In genomic region chr19:3361384-3362216, GRCh38 we compare ENCODE assay signal across 1 cellular context.
TF ChIP-seq lines count a peak whose summit lies in the region.

No MANE protein-coding gene starts in this region.

TF ChIP-seq in K562, 482 proteins besides CTCF, POLR2A, EP300 and RAD21 (continued from another document and continues in another):
- TF ChIP-seq SP2 (IDR thresholded peaks at IDR 0.05; ENCODE audit: extremely low read depth, low read depth, low read length, poor library complexity, severe bottlenecking), result no peak
- no peak for TF ChIP-seq ZNF444 (CRISPR knock-in tag; IDR thresholded peaks at IDR 0.05)
- no peak for TF ChIP-seq SMAD3 (CRISPR knock-in tag; conservative IDR thresholded peaks at IDR 0.05)
- TF ChIP-seq, protein P1, sequence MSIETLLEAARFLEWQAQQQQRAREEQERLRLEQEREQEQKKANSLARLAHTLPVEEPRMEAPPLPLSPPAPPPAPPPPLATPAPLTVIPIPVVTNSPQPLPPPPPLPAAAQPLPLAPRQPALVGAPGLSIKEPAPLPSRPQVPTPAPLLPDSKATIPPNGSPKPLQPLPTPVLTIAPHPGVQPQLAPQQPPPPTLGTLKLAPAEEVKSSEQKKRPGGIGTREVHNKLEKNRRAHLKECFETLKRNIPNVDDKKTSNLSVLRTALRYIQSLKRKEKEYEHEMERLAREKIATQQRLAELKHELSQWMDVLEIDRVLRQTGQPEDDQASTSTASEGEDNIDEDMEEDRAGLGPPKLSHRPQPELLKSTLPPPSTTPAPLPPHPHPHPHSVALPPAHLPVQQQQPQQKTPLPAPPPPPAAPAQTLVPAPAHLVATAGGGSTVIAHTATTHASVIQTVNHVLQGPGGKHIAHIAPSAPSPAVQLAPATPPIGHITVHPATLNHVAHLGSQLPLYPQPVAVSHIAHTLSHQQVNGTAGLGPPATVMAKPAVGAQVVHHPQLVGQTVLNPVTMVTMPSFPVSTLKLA (conservative IDR thresholded peaks at IDR 0.05), result peak; percentile 54 to 73; a peak in 3 of 4 replicates
- TF ChIP-seq, protein P2, sequence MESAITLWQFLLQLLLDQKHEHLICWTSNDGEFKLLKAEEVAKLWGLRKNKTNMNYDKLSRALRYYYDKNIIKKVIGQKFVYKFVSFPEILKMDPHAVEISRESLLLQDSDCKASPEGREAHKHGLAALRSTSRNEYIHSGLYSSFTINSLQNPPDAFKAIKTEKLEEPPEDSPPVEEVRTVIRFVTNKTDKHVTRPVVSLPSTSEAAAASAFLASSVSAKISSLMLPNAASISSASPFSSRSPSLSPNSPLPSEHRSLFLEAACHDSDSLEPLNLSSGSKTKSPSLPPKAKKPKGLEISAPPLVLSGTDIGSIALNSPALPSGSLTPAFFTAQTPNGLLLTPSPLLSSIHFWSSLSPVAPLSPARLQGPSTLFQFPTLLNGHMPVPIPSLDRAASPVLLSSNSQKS (CRISPR knock-in tag; IDR thresholded peaks at IDR 0.05), result no peak
- TF ChIP-seq GTF2F1 (IDR thresholded peaks at IDR 0.05; ENCODE audit: low read depth, low read length), result no peak
- no peak for TF ChIP-seq ZFX (CRISPR knock-in tag; IDR thresholded peaks at IDR 0.05)
- TF ChIP-seq BHLHE40 (IDR thresholded peaks at IDR 0.05; ENCODE audit: low read length), result peak; percentile 56
- TF ChIP-seq ZNF699 (CRISPR knock-in tag; IDR thresholded peaks at IDR 0.05; ENCODE audit: insufficient replicate concordance), result no peak
- no peak for TF ChIP-seq CHD4 (IDR thresholded peaks at IDR 0.05; ENCODE audit: insufficient read depth, insufficient replicate concordance, low read depth, low read length, poor library complexity, severe bottlenecking)
- no peak for TF ChIP-seq ZNF140 (CRISPR knock-in tag; IDR thresholded peaks at IDR 0.05)
- no peak for TF ChIP-seq ZNF584 (CRISPR knock-in tag; IDR thresholded peaks at IDR 0.05; ENCODE audit: low read depth)
- TF ChIP-seq ZNF75A (CRISPR knock-in tag; IDR thresholded peaks at IDR 0.05), result no peak
- no peak for TF ChIP-seq HIVEP1 (CRISPR knock-in tag; IDR thresholded peaks at IDR 0.05)
- TF ChIP-seq SRSF9 (IDR thresholded peaks at IDR 0.05; ENCODE audit: borderline replicate concordance, low read depth, low read length), result no peak
- no peak for TF ChIP-seq KAT8 (IDR thresholded peaks at IDR 0.05; ENCODE audit: low read depth)
- TF ChIP-seq, protein P3, sequence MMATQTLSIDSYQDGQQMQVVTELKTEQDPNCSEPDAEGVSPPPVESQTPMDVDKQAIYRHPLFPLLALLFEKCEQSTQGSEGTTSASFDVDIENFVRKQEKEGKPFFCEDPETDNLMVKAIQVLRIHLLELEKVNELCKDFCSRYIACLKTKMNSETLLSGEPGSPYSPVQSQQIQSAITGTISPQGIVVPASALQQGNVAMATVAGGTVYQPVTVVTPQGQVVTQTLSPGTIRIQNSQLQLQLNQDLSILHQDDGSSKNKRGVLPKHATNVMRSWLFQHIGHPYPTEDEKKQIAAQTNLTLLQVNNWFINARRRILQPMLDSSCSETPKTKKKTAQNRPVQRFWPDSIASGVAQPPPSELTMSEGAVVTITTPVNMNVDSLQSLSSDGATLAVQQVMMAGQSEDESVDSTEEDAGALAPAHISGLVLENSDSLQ (IDR thresholded peaks at IDR 0.05), result no peak
- peak; percentile 53; the same call in 1 of the 2 replicates for TF ChIP-seq MAX (CRISPR knock-in tag; IDR thresholded peaks at IDR 0.05)
- no peak for TF ChIP-seq FIP1L1 (IDR thresholded peaks at IDR 0.05; ENCODE audit: low read depth, low read length, poor library complexity, severe bottlenecking)
- no peak for TF ChIP-seq SIX5 (IDR thresholded peaks at IDR 0.05; ENCODE audit: borderline replicate concordance in 1 of 2, insufficient read depth in 1 of 2, low read depth in 1 of 2, low read length in 2 of 2)
- peak; percentile 13; the same call in 1 of the 2 replicates for TF ChIP-seq SIN3B (IDR thresholded peaks at IDR 0.05; ENCODE audit: low read depth)
- TF ChIP-seq ZNF212 (CRISPR knock-in tag; IDR thresholded peaks at IDR 0.05), result no peak
- no peak for TF ChIP-seq ZNF347 (CRISPR knock-in tag; IDR thresholded peaks at IDR 0.05; ENCODE audit: low read depth)
- peak; percentile 79 for TF ChIP-seq EGR1 (conservative IDR thresholded peaks at IDR 0.05)
- TF ChIP-seq, protein P4, sequence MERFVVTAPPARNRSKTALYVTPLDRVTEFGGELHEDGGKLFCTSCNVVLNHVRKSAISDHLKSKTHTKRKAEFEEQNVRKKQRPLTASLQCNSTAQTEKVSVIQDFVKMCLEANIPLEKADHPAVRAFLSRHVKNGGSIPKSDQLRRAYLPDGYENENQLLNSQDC (CRISPR knock-in tag; IDR thresholded peaks at IDR 0.05), result no peak
- TF ChIP-seq FOXP1 (CRISPR knock-in tag; IDR thresholded peaks at IDR 0.05), result no peak
- TF ChIP-seq, protein P5, sequence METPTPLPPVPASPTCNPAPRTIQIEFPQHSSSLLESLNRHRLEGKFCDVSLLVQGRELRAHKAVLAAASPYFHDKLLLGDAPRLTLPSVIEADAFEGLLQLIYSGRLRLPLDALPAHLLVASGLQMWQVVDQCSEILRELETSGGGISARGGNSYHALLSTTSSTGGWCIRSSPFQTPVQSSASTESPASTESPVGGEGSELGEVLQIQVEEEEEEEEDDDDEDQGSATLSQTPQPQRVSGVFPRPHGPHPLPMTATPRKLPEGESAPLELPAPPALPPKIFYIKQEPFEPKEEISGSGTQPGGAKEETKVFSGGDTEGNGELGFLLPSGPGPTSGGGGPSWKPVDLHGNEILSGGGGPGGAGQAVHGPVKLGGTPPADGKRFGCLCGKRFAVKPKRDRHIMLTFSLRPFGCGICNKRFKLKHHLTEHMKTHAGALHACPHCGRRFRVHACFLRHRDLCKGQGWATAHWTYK (CRISPR knock-in tag; IDR thresholded peaks at IDR 0.05), result no peak
- TF ChIP-seq CC2D1A (IDR thresholded peaks at IDR 0.05), result no peak
- TF ChIP-seq ZNF224 (CRISPR knock-in tag; IDR thresholded peaks at IDR 0.05), result no peak
- no peak for TF ChIP-seq FOXK2 (conservative IDR thresholded peaks at IDR 0.05 in 1 of 2, IDR thresholded peaks at IDR 0.05 in 1 of 2; ENCODE audit: low read depth in 2 of 2)
- TF ChIP-seq NEUROD1 (IDR thresholded peaks at IDR 0.05; ENCODE audit: borderline replicate concordance, low read depth, low read length, partially characterized antibody), result no peak
- no peak for TF ChIP-seq ZSCAN32 (CRISPR knock-in tag; IDR thresholded peaks at IDR 0.05)
- TF ChIP-seq ZFPM2 (CRISPR knock-in tag; IDR thresholded peaks at IDR 0.05), result no peak
- TF ChIP-seq MIER1 (IDR thresholded peaks at IDR 0.05; ENCODE audit: low read depth), result no peak
- TF ChIP-seq ZC3H8 (IDR thresholded peaks at IDR 0.05), result no peak
- no peak for TF ChIP-seq ZNF282 (CRISPR knock-in tag; IDR thresholded peaks at IDR 0.05)
- no peak for TF ChIP-seq ZSCAN29 (IDR thresholded peaks at IDR 0.05)
- 0 out of 4 replicates have a peak, but pooled peaks of 1 of the 2 experiments have one; percentile 13 for TF ChIP-seq ARNT (IDR thresholded peaks at IDR 0.05)
- TF ChIP-seq GTF2A2 (tag; IDR thresholded peaks at IDR 0.05), result no peak
- TF ChIP-seq TAF15 (IDR thresholded peaks at IDR 0.05; ENCODE audit: low read depth, low read length), result no peak
- TF ChIP-seq ZNF785 (CRISPR knock-in tag; IDR thresholded peaks at IDR 0.05), result no peak
- 0 out of 4 replicates have a peak, but pooled peaks of 1 of the 2 experiments have one; percentile 43 for TF ChIP-seq RCOR1 (IDR thresholded peaks at IDR 0.05; ENCODE audit: borderline replicate concordance in 1 of 2, low read depth in 2 of 2, low read length in 2 of 2)
- TF ChIP-seq KLF1 (tag; IDR thresholded peaks at IDR 0.05), result no peak
- 0 out of 2 replicates have a peak, but pooled peaks have one; percentile 8 for TF ChIP-seq HDGF (IDR thresholded peaks at IDR 0.05)
- TF ChIP-seq ZNF512 (tag; IDR thresholded peaks at IDR 0.05), result no peak
- TF ChIP-seq GMEB1 (CRISPR knock-in tag; IDR thresholded peaks at IDR 0.05), result no peak
- TF ChIP-seq FOXJ3 (CRISPR knock-in tag; IDR thresholded peaks at IDR 0.05), result no peak
- no peak for TF ChIP-seq FOXA1 (IDR thresholded peaks at IDR 0.05; ENCODE audit: borderline replicate concordance)
- no peak for TF ChIP-seq NCOA6 (IDR thresholded peaks at IDR 0.05)
- TF ChIP-seq ASH1L (IDR thresholded peaks at IDR 0.05; ENCODE audit: borderline replicate concordance, low read depth, partially characterized antibody), result no peak
- TF ChIP-seq ZNF561 (CRISPR knock-in tag; conservative IDR thresholded peaks at IDR 0.05), result no peak
- TF ChIP-seq TGIF2 (CRISPR knock-in tag; IDR thresholded peaks at IDR 0.05), result no peak
- TF ChIP-seq YY1 (IDR thresholded peaks at IDR 0.05; ENCODE audit: borderline replicate concordance in 1 of 3, control insufficient read depth in 1 of 3, extremely low read depth in 1 of 3, insufficient read depth in 3 of 3, insufficient read length in 1 of 3, insufficient replicate concordance in 2 of 3, low read depth in 1 of 3, low read length in 2 of 3), result peak in 1 of 3 experiments; percentile 36
- no peak for TF ChIP-seq CHD1 (IDR thresholded peaks at IDR 0.05; ENCODE audit: low read length)
- TF ChIP-seq, protein P6, sequence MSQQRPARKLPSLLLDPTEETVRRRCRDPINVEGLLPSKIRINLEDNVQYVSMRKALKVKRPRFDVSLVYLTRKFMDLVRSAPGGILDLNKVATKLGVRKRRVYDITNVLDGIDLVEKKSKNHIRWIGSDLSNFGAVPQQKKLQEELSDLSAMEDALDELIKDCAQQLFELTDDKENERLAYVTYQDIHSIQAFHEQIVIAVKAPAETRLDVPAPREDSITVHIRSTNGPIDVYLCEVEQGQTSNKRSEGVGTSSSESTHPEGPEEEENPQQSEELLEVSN (IDR thresholded peaks at IDR 0.05; ENCODE audit: borderline replicate concordance in 1 of 2, extremely low read depth in 1 of 2, insufficient read depth in 1 of 2, insufficient read length in 1 of 2, low read depth in 1 of 2, low read length in 1 of 2, poor library complexity in 1 of 2, severe bottlenecking in 1 of 2), result peak in 1 of 2 experiments; percentile 18
- no peak for TF ChIP-seq ZNF507 (tag; conservative IDR thresholded peaks at IDR 0.05)
- TF ChIP-seq ZNF24 (IDR thresholded peaks at IDR 0.05), result no peak
- TF ChIP-seq RFX5 (IDR thresholded peaks at IDR 0.05; ENCODE audit: low read depth, low read length), result no peak
- TF ChIP-seq MYC (IDR thresholded peaks at IDR 0.05; ENCODE audit: low read depth, low read length), result peak; percentile 24; the same call in 1 of the 2 replicates
- TF ChIP-seq MYC (CRISPR knock-in tag; IDR thresholded peaks at IDR 0.05; ENCODE audit: borderline replicate concordance, low read depth), result no peak
- no peak for TF ChIP-seq PRMT5 (CRISPR knock-in tag; IDR thresholded peaks at IDR 0.05)
- no peak for TF ChIP-seq CLOCK (CRISPR knock-in tag; IDR thresholded peaks at IDR 0.05; ENCODE audit: borderline replicate concordance)
- TF ChIP-seq, protein P7, sequence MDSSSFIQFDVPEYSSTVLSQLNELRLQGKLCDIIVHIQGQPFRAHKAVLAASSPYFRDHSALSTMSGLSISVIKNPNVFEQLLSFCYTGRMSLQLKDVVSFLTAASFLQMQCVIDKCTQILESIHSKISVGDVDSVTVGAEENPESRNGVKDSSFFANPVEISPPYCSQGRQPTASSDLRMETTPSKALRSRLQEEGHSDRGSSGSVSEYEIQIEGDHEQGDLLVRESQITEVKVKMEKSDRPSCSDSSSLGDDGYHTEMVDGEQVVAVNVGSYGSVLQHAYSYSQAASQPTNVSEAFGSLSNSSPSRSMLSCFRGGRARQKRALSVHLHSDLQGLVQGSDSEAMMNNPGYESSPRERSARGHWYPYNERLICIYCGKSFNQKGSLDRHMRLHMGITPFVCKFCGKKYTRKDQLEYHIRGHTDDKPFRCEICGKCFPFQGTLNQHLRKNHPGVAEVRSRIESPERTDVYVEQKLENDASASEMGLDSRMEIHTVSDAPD (CRISPR knock-in tag; IDR thresholded peaks at IDR 0.05), result no peak
